In the genomic region with DNA sequence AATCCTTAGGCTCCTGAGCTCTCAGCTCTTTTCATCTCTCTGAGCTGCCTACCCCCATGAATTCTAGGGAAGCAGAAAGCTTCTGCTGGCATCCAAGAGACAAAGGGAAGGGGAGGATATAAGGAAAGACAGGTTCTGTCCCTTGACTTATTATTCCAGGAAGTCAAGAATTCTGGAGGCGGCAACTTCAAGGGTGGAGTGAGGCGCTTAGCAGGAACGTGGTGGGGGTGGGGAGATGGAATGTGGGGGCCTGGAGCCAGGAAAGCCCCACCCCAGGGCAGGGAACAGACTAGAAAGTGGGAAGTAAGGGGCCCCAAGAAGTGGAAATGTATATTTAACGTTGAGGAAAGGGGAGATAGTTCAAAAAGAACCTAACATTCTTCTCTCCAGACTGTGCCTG, we compare ENCODE assay signal across 10 cellular contexts. TPM values are rescaled to one million over a fixed set of nuclear protein-coding genes. Genes with fewer than 3 reads are reported as not detected.
DNase-seq lines count a peak whose midpoint lies in the region; ATAC-seq and TF ChIP-seq lines count a peak whose summit lies in the region.
"Had no signal": no experiment of that assay in that cellular context is flagged by ENCODE, and none has a peak within 500 bp of the region (broad histone marks: within the 10 kb centered on the region; RNA-seq: fewer than 3 reads in every experiment).

No MANE protein-coding gene starts in this region.

- no peak for ATAC-seq in T-helper 17 cell
- ATAC-seq in activated CD4-positive, CD25-positive, alpha-beta regulatory T cell treated with anti-CD3 and anti-CD28 coated beads, Interleukin-2, amount 50 U/mL, for 24 hours: no peak

- H3K36me3 ChIP-seq in fibroblast of lung (ENCODE audit: control insufficient read depth, insufficient read depth, low read length) (peaks cover 4% of the 10 kb centered on the region), skeletal muscle satellite cell (ENCODE audit: insufficient read depth, low read length) (peaks cover 37% of the 10 kb centered on the region)

- H3K9me3 ChIP-seq in T-helper 17 cell (ENCODE audit: control insufficient read depth, low read length, poor library complexity, severe bottlenecking) (no peaks in the 10 kb centered on the region), fibroblast of lung (ENCODE audit: control insufficient read depth, insufficient read depth, low read depth, low read length) (no peaks in the 10 kb centered on the region), skeletal muscle satellite cell (replicated peaks; ENCODE audit: low read length) (no peaks in the 10 kb centered on the region)

- H3K27ac Mint-ChIP-seq in T-helper 17 cell: no peak overlapping the region

- H3K27me3 ChIP-seq in fibroblast of lung (ENCODE audit: control insufficient read depth, insufficient read depth, low read length): no peaks in the 10 kb centered on the region
- no peaks in the 10 kb centered on the region for H3K27me3 ChIP-seq in skeletal muscle satellite cell (ENCODE audit: control insufficient read depth, insufficient read depth, low read length)

- peak overlapping the region; percentile 84 to 95 (median 88) for H3K4me3 ChIP-seq in fibroblast of lung (replicated peaks in 1 of 4; ENCODE audit: control extremely low read depth in 1 of 4, insufficient read depth in 1 of 4, low read depth in 3 of 4, low read length in 4 of 4)
- peak overlapping the region; percentile 77 for H3K4me3 ChIP-seq in skeletal muscle satellite cell (ENCODE audit: low read length)

- peaks cover 11% of the 10 kb centered on the region for H3K36me3 Mint-ChIP-seq in T-helper 17 cell (ENCODE audit: low read depth)

- H3K27me3 Mint-ChIP-seq in T-helper 17 cell: no peaks in the 10 kb centered on the region

- peak overlapping the region; percentile 17 for H3K27ac ChIP-seq in fibroblast of lung (ENCODE audit: insufficient read depth, low read length)

- DNase-seq in EL: peak; percentile 49
- no peak for DNase-seq in T-helper 17 cell
- DNase-seq in fibroblast of lung (ENCODE audit: low read depth in 2 of 2): peak in 1 of 2 donors; percentile 60
- no peak for DNase-seq in NCI-H510A (lab: John Stamatoyannopoulos, UW)
- no peak for DNase-seq in NCI-H146 treated with DMSO at 0.1 percent for 48 hours (lab: John Stamatoyannopoulos, UW; ENCODE audit: unreplicated experiment)
- no peak for DNase-seq in NCI-H1092 treated with DMSO at 0.1 percent for 48 hours (lab: John Stamatoyannopoulos, UW)
- DNase-seq: activated effector memory CD4-positive, alpha-beta T cell treated with anti-CD3 and anti-CD28 coated beads, Interleukin-2, amount 50 U/mL, for 16 hours; islet precursor cell had no signal

- no peak overlapping the region for H2AFZ ChIP-seq in fibroblast of lung (ENCODE audit: low read length)

- H3K4me2 ChIP-seq in fibroblast of lung (ENCODE audit: extremely low read depth, insufficient read depth, low read length): peak overlapping the region; percentile 88
- peak overlapping the region; percentile 88 for H3K4me2 ChIP-seq in skeletal muscle satellite cell (ENCODE audit: low read length)

- no peak overlapping the region for H3K9ac ChIP-seq in fibroblast of lung (ENCODE audit: insufficient read depth, low read length)
- H3K9ac ChIP-seq in skeletal muscle satellite cell (ENCODE audit: low read depth, low read length): peak overlapping the region; percentile 82

- peaks cover 21% of the 10 kb centered on the region for H3K4me1 Mint-ChIP-seq in T-helper 17 cell

- H4K20me1 ChIP-seq in fibroblast of lung (ENCODE audit: control insufficient read depth, extremely low read depth, insufficient read depth, low read length): no peaks in the 10 kb centered on the region

- no peak for TF ChIP-seq CTCF in fibroblast of lung (conservative IDR thresholded peaks at IDR 0.05 in 1 of 2, IDR thresholded peaks at IDR 0.05 in 1 of 2; ENCODE audit: low read depth in 1 of 2, low read length in 2 of 2)

- peaks cover 4% of the 10 kb centered on the region for H3K79me2 ChIP-seq in fibroblast of lung (ENCODE audit: control insufficient read depth, insufficient read depth, low read length)

- H3K4me1 ChIP-seq in fibroblast of lung (ENCODE audit: control insufficient read depth, extremely low read depth, insufficient read depth, low read length): no peaks in the 10 kb centered on the region
- peaks cover 19% of the 10 kb centered on the region for H3K4me1 ChIP-seq in skeletal muscle satellite cell (ENCODE audit: control insufficient read depth, insufficient read depth, low read length)

- H3K4me3 Mint-ChIP-seq in T-helper 17 cell: peak overlapping the region; percentile 99

RNA-seq across cellular contexts. Expression of gene CALCOCO1, which starts 1.4 kb away (rescaled TPM):
- total RNA-seq in T-helper 17 cell: 100 to 1,000 TPM; 108 to 134 TPM
- total RNA-seq in fibroblast of lung: 116 and 118 TPM in 2 replicates
- polyA plus RNA-seq in fibroblast of lung: 74.6 and 125 TPM in 2 replicates
- 61.5 and 104 TPM in 2 replicates for polyA plus RNA-seq in fibroblast of lung (2012)
- 151 and 292 TPM in 2 replicates for polyA minus RNA-seq in fibroblast of lung (ENCODE audit: low replicate concordance)
- 41.8 and 47.8 TPM in 2 replicates for total RNA-seq in skeletal muscle satellite cell (2012; rRNA removed)

RNA-seq across cellular contexts. Expression of gene CISTR, which starts 26.0 kb away (rescaled TPM):
- total RNA-seq in T-helper 17 cell: not detected
- not detected in 2 replicates for total RNA-seq in fibroblast of lung
- polyA plus RNA-seq in fibroblast of lung: not detected in 2 replicates
- polyA plus RNA-seq in fibroblast of lung (2012): not detected in 2 replicates
- polyA minus RNA-seq in fibroblast of lung (ENCODE audit: low replicate concordance): not detected in 2 replicates
- total RNA-seq in skeletal muscle satellite cell (2012; rRNA removed): not detected in 2 replicates

RNA-seq across cellular contexts. Expression of gene ATP5MC2, which starts 49.9 kb away (rescaled TPM):
- total RNA-seq in T-helper 17 cell (100 to 1,000 TPM; 211 to 232 TPM), fibroblast of lung (148 and 169 TPM in 2 replicates)
- 232 and 372 TPM in 2 replicates for polyA plus RNA-seq in fibroblast of lung
- 362 and 517 TPM in 2 replicates for polyA plus RNA-seq in fibroblast of lung (2012)
- polyA minus RNA-seq in fibroblast of lung (ENCODE audit: low replicate concordance): 884 and 1,264 TPM in 2 replicates
- total RNA-seq in skeletal muscle satellite cell (2012; rRNA removed): 75.3 and 118 TPM in 2 replicates
